22 cellular contexts compared by ENCODE assay signal in genomic region chr2:223007531-223007930, GRCh38. TPM values are rescaled to one million over a fixed set of nuclear protein-coding genes. Genes with fewer than 3 reads are reported as not detected.
DNase-seq lines count a peak whose midpoint lies in the region; ATAC-seq and TF ChIP-seq lines count a peak whose summit lies in the region.
"Had no signal": no experiment of that assay in that cellular context is flagged by ENCODE, and none has a peak within 500 bp of the region (broad histone marks: within the 10 kb centered on the region; RNA-seq: fewer than 3 reads in every experiment).

No MANE protein-coding gene starts in this region.

- intact Hi-C loops in sciatic nerve (cut with DNase I) (no loop called here), spleen (cut with DNase I; ENCODE audit: low total_unique reads) (no loop called here)

- DNase-seq in GM03348 (ENCODE audit: low spot score) (peak; percentile 8), astrocyte of the hippocampus (ENCODE audit: low read depth, low spot score) (peak; percentile 32), fibroblast of pulmonary artery (ENCODE audit: low read depth) (peak; percentile 9), sciatic nerve (ENCODE audit: low spot score) (no peak), inferior parietal cortex (ENCODE audit: extremely low spot score) (no peak), spleen (no peak)
- DNase-seq: activated CD4-positive, alpha-beta memory T cell treated with anti-CD3 and anti-CD28 coated beads, Interleukin-2, amount 10 ng/mL, durations not matched to agents 7 days and 5 days; activated CD4-positive, CD25-positive, alpha-beta regulatory T cell; activated gamma-delta T cell; activated T-cell treated with anti-CD3 and anti-CD28 coated beads for 4 hours; CD4-positive, alpha-beta T cell; left colon; MV-4-11; stimulated activated CD4-positive, alpha-beta T cell treated with anti-CD3 and anti-CD28 coated beads, Interleukin-2, amount 100 ng/mL, for 48 hours; stimulated activated naive CD4-positive, alpha-beta T cell had no signal

- no peaks in the 10 kb centered on the region for H3K27me3 ChIP-seq in spleen (replicated peaks in 1 of 7)
- H3K27me3 ChIP-seq: vagina had no signal

- WGBS in spleen, 5 donors = 62 to 76% (median 64%) methylated on average over 2 of the region's 2 CpGs

- no peak for TF ChIP-seq CTCF in fibroblast of pulmonary artery (IDR thresholded peaks at IDR 0.05; ENCODE audit: low read length, missing control alignments)
- no peak for TF ChIP-seq CTCF in spleen (IDR thresholded peaks at IDR 0.05 in 8 of 11, conservative IDR thresholded peaks at IDR 0.05 in 3 of 11)

- ATAC-seq in sciatic nerve = peak; percentile 45
- ATAC-seq in GM21367 (IDR thresholded peaks at IDR 0.05; ENCODE audit: unreplicated experiment) = no peak
- ATAC-seq: left colon; natural killer cell treated with Interleukin-12 subunit alpha and Interleukin-12 subunit beta and Interleukin-15 and Interleukin-18, amount 100 ng/mL, for 72 hours had no signal

- H3K4me3 ChIP-seq in fibroblast of pulmonary artery (replicated peaks; ENCODE audit: low read depth, low read length) = no peak overlapping the region
- H3K4me3 ChIP-seq in spleen = no peak overlapping the region
- H3K4me3 ChIP-seq: thoracic aorta, vagina had no signal

- no peaks in the 10 kb centered on the region for H3K4me1 ChIP-seq in spleen
- H3K4me1 ChIP-seq: parathyroid adenoma had no signal

- TF ChIP-seq POLR2A in spleen (IDR thresholded peaks at IDR 0.05) = no peak

- no peaks in the 10 kb centered on the region for H3K9me3 ChIP-seq in spleen
- H3K9me3 ChIP-seq: thoracic aorta, vagina had no signal

- no peak overlapping the region for H3K27ac ChIP-seq in spleen
- H3K27ac ChIP-seq: parathyroid adenoma, thoracic aorta, vagina had no signal

- no peaks in the 10 kb centered on the region for H3K36me3 ChIP-seq in spleen
- H3K36me3 ChIP-seq: thoracic aorta, vagina had no signal

RNA-seq across cellular contexts. Expression of gene KCNE4, which starts 44.5 kb away (rescaled TPM):
- total RNA-seq in sciatic nerve (7.3 TPM), spleen (10 to 100 TPM in 1 of 7 donors, 1 to 10 TPM in 6; 3.3 to 25.0 (median 5.7) TPM)
- polyA plus RNA-seq in spleen = 1 to 10 TPM; 1.0 to 2.2 (median 1.7) TPM
- total RNA-seq: activated CD4-positive, alpha-beta memory T cell treated with anti-CD3 and anti-CD28 coated beads, Interleukin-2, amount 10 ng/mL, durations not matched to agents 7 days and 5 days; CD4-positive, alpha-beta T cell; epithelial cell of proximal tubule; HT1080; natural killer cell treated with Interleukin-12 subunit alpha and Interleukin-12 subunit beta and Interleukin-15 and Interleukin-18, amount 100 ng/mL, for 72 hours had no signal

Comparison
In these comparisons a context has a peak if more than half of its experiments do, and no peak if none do; other contexts are left out.
1. DNase-seq: peak in GM03348 (single experiment), astrocyte of the hippocampus (single experiment) and fibroblast of pulmonary artery (single experiment); none in sciatic nerve (single experiment), inferior parietal cortex (single experiment) and spleen (single experiment).